Comparison of ENCODE assay signal across 38 cellular contexts in genomic region chr1:18504609-18505008, GRCh38. TPM values are rescaled to one million over a fixed set of nuclear protein-coding genes. Genes with fewer than 3 reads are reported as not detected.
"Had no signal": no experiment of that assay in that cellular context is flagged by ENCODE, and none has a peak within 500 bp of the region (broad histone marks: within the 10 kb centered on the region; RNA-seq: fewer than 3 reads in every experiment).

No MANE protein-coding gene starts in this region.

- H3K27me3 ChIP-seq: ascending aorta, body of pancreas, brain microvascular endothelial cell, breast epithelium, cardiac muscle cell had no signal

- H3K27ac ChIP-seq: adrenal gland, ascending aorta, body of pancreas, brain microvascular endothelial cell, breast epithelium, cardiac muscle cell had no signal

- FAIRE-seq: astrocyte, bronchial epithelial cell had no signal

- H3K36me3 ChIP-seq: adrenal gland, ascending aorta, brain microvascular endothelial cell, breast epithelium, cardiac muscle cell had no signal

- H3K9me3 ChIP-seq: adrenal gland, ascending aorta, body of pancreas had no signal

- ATAC-seq: activated naive CD4-positive, alpha-beta T cell treated with anti-CD3 and anti-CD28 coated beads, Interleukin-2, amount 50 U/mL, for 72 hours; activated naive CD8-positive, alpha-beta T cell treated with anti-CD3 and anti-CD28 coated beads, Interleukin-2, amount 50 U/mL, for 24 hours; activated T-cell treated with anti-CD3 and anti-CD28 coated beads, Interleukin-2, amount 50 U/mL, for 4 hours; activated T-cell treated with anti-CD3 and anti-CD28 coated beads, Interleukin-2, amount 50 U/mL, for 72 hours; activated T-helper 17 cell treated with anti-CD3 and anti-CD28 coated beads, Interleukin-2, amount 50 U/mL, for 72 hours; body of pancreas had no signal

- H3K4me1 ChIP-seq: adrenal gland, ascending aorta, body of pancreas, breast epithelium had no signal

- H3K4me3 ChIP-seq: adrenal gland, ascending aorta, body of pancreas, breast epithelium, cardiac muscle cell had no signal

- DNase-seq: activated effector memory CD4-positive, alpha-beta T cell treated with anti-CD3 and anti-CD28 coated beads, Interleukin-2, amount 50 U/mL, for 16 hours; activated effector memory CD4-positive, alpha-beta T cell treated with Interleukin-2 at 50 U/mL for 16 hours; activated gamma-delta T cell; activated gamma-delta T cell treated with Interleukin-2 at 50 U/mL for 16 hours; activated naive CD4-positive, alpha-beta T cell; activated naive CD4-positive, alpha-beta T cell treated with anti-CD3 and anti-CD28 coated beads for 36 hours; activated naive CD4-positive, alpha-beta T cell treated with anti-CD3 and anti-CD28 coated beads, Interleukin-2, amount 10 ng/mL, durations not matched to agents 7 days and 5 days; activated naive CD4-positive, alpha-beta T cell treated with anti-CD3 and anti-CD28 coated beads, Interleukin-2, amount 50 U/mL, for 16 hours; activated naive CD4-positive, alpha-beta T cell treated with Interleukin-2 at 50 U/mL for 16 hours; activated naive CD8-positive, alpha-beta T cell treated with anti-CD3 and anti-CD28 coated beads for 36 hours; activated naive CD8-positive, alpha-beta T cell treated with anti-CD3 and anti-CD28 coated beads, Interleukin-2, amount 10 ng/mL, durations not matched to agents 7 days and 5 days; activated naive CD8-positive, alpha-beta T cell treated with anti-CD3 and anti-CD28 coated beads, Interleukin-2, amount 50 U/mL, for 24 hours; activated T-cell treated with anti-CD3 and anti-CD28 coated beads, Interleukin-2, amount 50 U/mL, for 1 hour; activated T-cell treated with anti-CD3 and anti-CD28 coated beads, Interleukin-2, amount 50 U/mL, for 24 hours; activated T-cell treated with anti-CD3 and anti-CD28 coated beads, Interleukin-2, amount 50 U/mL, for 4 hours; activated T-cell treated with anti-CD3 and anti-CD28 coated beads, Interleukin-2, amount 50 U/mL, for 48 hours; activated T-cell treated with anti-CD3 and anti-CD28 coated beads, Interleukin-2, amount 50 U/mL, for 72 hours; adrenal gland; amniotic stem cell; amygdala; anterior cingulate cortex; aorta; body of pancreas; brain microvascular endothelial cell; caudate nucleus; central memory CD4-positive, alpha-beta T cell; cerebellar nuclear complex had no signal

RNA-seq across cellular contexts. Expression of gene KLHDC7A, which starts 23.9 kb away (rescaled TPM):
- total RNA-seq: activated naive CD4-positive, alpha-beta T cell treated with anti-CD3 and anti-CD28 coated beads for 36 hours; activated naive CD4-positive, alpha-beta T cell treated with anti-CD3 and anti-CD28 coated beads, Interleukin-2, amount 50 U/mL, for 72 hours; activated naive CD8-positive, alpha-beta T cell treated with anti-CD3 and anti-CD28 coated beads for 36 hours; activated naive CD8-positive, alpha-beta T cell treated with anti-CD3 and anti-CD28 coated beads, Interleukin-2, amount 10 ng/mL, durations not matched to agents 7 days and 5 days; activated T-cell treated with anti-CD3 and anti-CD28 coated beads, Interleukin-2, amount 50 U/mL, for 4 hours; activated T-cell treated with anti-CD3 and anti-CD28 coated beads, Interleukin-2, amount 50 U/mL, for 72 hours; activated T-helper 1 cell treated with anti-CD3 and anti-CD28 coated beads, Interleukin-12 subunit alpha, Interleukin-12 subunit beta, Interleukin-2, Interleukin-4 antibody, amounts not matched to agents 30 ng/mL and 10 ng/mL and 1 ng/mL, durations not matched to agents 14 hours and 24 hours and 36 hours; activated T-helper 17 cell treated with anti-CD3 and anti-CD28 coated beads, Interleukin-2, amount 50 U/mL, for 72 hours; activated T-helper 2 cell treated with anti-CD3 and anti-CD28 coated beads, Interferon-gamma antibody, Interleukin-2, Interleukin-4, amounts not matched to agents 10 μg/mL and 5 μg/mL and 100 μg/mL, durations not matched to agents 14 hours and 24 hours and 36 hours; adrenal gland; aorta; ascending aorta; cardiac muscle cell; cardiac septum; cerebellum had no signal
- polyA plus RNA-seq: aorta, cardiac muscle cell had no signal
